ENCODE assay signal across 27 cellular contexts in genomic region chr1:155947741-155948140, GRCh38. TPM values are rescaled to one million over a fixed set of nuclear protein-coding genes. Genes with fewer than 3 reads are reported as not detected.
DNase-seq lines count a peak whose midpoint lies in the region; ATAC-seq and TF ChIP-seq lines count a peak whose summit lies in the region.
"Had no signal": no experiment of that assay in that cellular context is flagged by ENCODE, and none has a peak within 500 bp of the region (broad histone marks: within the 10 kb centered on the region; RNA-seq: fewer than 3 reads in every experiment).

No MANE protein-coding gene starts in this region.

- peaks cover 64% of the 10 kb centered on the region for H3K36me3 Mint-ChIP-seq in T-helper 2 cell treated with Interferon-gamma antibody and Interleukin-4, amounts not matched to agents 5 μg/mL and 100 μg/mL, for 36 hours (ENCODE audit: low read depth)
- peaks cover 58% of the 10 kb centered on the region for H3K36me3 Mint-ChIP-seq in CD8-positive, alpha-beta T cell
- H3K36me3 Mint-ChIP-seq in activated CD8-positive, alpha-beta T cell treated with anti-CD3 and anti-CD28 coated beads, Interleukin-2, amount 10 ng/mL, durations not matched to agents 7 days and 5 days (ENCODE audit: low read depth), result peaks cover 56% of the 10 kb centered on the region
- H3K36me3 Mint-ChIP-seq in natural killer cell treated with Interleukin-12 subunit alpha and Interleukin-12 subunit beta and Interleukin-15 and Interleukin-18, amount 100 ng/mL, for 72 hours, result peaks cover 12% of the 10 kb centered on the region

- H3K4me1 Mint-ChIP-seq in T-helper 2 cell treated with Interferon-gamma antibody and Interleukin-4, amounts not matched to agents 5 μg/mL and 100 μg/mL, for 36 hours (ENCODE audit: low read depth), result peaks cover 20% of the 10 kb centered on the region
- peaks cover 38% of the 10 kb centered on the region for H3K4me1 Mint-ChIP-seq in CD8-positive, alpha-beta T cell (ENCODE audit: low read depth)
- peaks cover 43% of the 10 kb centered on the region for H3K4me1 Mint-ChIP-seq in activated CD8-positive, alpha-beta T cell treated with anti-CD3 and anti-CD28 coated beads, Interleukin-2, amount 10 ng/mL, durations not matched to agents 7 days and 5 days (ENCODE audit: low read depth)
- H3K4me1 Mint-ChIP-seq in natural killer cell treated with Interleukin-12 subunit alpha and Interleukin-12 subunit beta and Interleukin-15 and Interleukin-18, amount 100 ng/mL, for 72 hours (ENCODE audit: low read depth in 2 of 2), result peaks cover 13 to 30% of the 10 kb centered on the region in 2 donors

- no peaks in the 10 kb centered on the region for H3K27me3 Mint-ChIP-seq in T-helper 2 cell treated with Interferon-gamma antibody and Interleukin-4, amounts not matched to agents 5 μg/mL and 100 μg/mL, for 36 hours (ENCODE audit: low read depth)
- no peaks in the 10 kb centered on the region for H3K27me3 Mint-ChIP-seq in CD8-positive, alpha-beta T cell (ENCODE audit: low read depth)
- H3K27me3 Mint-ChIP-seq in activated CD8-positive, alpha-beta T cell treated with anti-CD3 and anti-CD28 coated beads, Interleukin-2, amount 10 ng/mL, durations not matched to agents 7 days and 5 days (ENCODE audit: low read depth), result no peaks in the 10 kb centered on the region
- no peaks in the 10 kb centered on the region for H3K27me3 Mint-ChIP-seq in natural killer cell treated with Interleukin-12 subunit alpha and Interleukin-12 subunit beta and Interleukin-15 and Interleukin-18, amount 100 ng/mL, for 72 hours

- no peaks in the 10 kb centered on the region for H3K9me3 ChIP-seq in CD8-positive, alpha-beta T cell (ENCODE audit: low read length)
- no peaks in the 10 kb centered on the region for H3K9me3 ChIP-seq in prostate gland
- H3K9me3 ChIP-seq: breast epithelium, esophagus squamous epithelium, transverse colon had no signal

- peak overlapping the region; percentile 8 for H3K27ac Mint-ChIP-seq in T-helper 2 cell treated with Interferon-gamma antibody and Interleukin-4, amounts not matched to agents 5 μg/mL and 100 μg/mL, for 36 hours
- peak overlapping the region; percentile 66 for H3K27ac Mint-ChIP-seq in CD8-positive, alpha-beta T cell
- H3K27ac Mint-ChIP-seq in activated CD8-positive, alpha-beta T cell treated with anti-CD3 and anti-CD28 coated beads, Interleukin-2, amount 10 ng/mL, durations not matched to agents 7 days and 5 days, result peak overlapping the region; percentile 49
- peak overlapping the region; percentile 92 to 99 for H3K27ac Mint-ChIP-seq in natural killer cell treated with Interleukin-12 subunit alpha and Interleukin-12 subunit beta and Interleukin-15 and Interleukin-18, amount 100 ng/mL, for 72 hours

- DNase-seq in T-helper 2 cell treated with Interferon-gamma antibody and Interleukin-4, amounts not matched to agents 5 μg/mL and 100 μg/mL, for 36 hours (ENCODE audit: low spot score), result no peak
- DNase-seq in T-helper 2 cell (no peak), erythroblast (lab: John Stamatoyannopoulos, UW) (no peak), prostate gland (ENCODE audit: low spot score) (no peak)
- no peak for DNase-seq in CD8-positive, alpha-beta T cell
- no peak for DNase-seq in activated CD8-positive, alpha-beta T cell treated with anti-CD3 and anti-CD28 coated beads, Interleukin-2, amount 10 ng/mL, durations not matched to agents 7 days and 5 days
- DNase-seq in natural killer cell treated with Interleukin-12 subunit alpha and Interleukin-12 subunit beta and Interleukin-15 and Interleukin-18, amount 100 ng/mL, for 72 hours (ENCODE audit: low spot score), result no peak
- DNase-seq: activated gamma-delta T cell treated with Interleukin-2 at 50 U/mL for 16 hours, esophagus squamous epithelium, KBM-7, NCI-H1092, NCI-H2107, NCI-H526, PC-9, transverse colon had no signal

- no peak for TF ChIP-seq POLR2A in erythroblast (IDR thresholded peaks at IDR 0.05; ENCODE audit: low read length)
- no peak for TF ChIP-seq POLR2A in prostate gland (IDR thresholded peaks at IDR 0.05)

- no peak for ATAC-seq in CD8-positive, alpha-beta T cell
- no peak for ATAC-seq in activated CD8-positive, alpha-beta T cell treated with anti-CD3 and anti-CD28 coated beads, Interleukin-2, amount 10 ng/mL, durations not matched to agents 7 days and 5 days
- no peak for ATAC-seq in natural killer cell treated with Interleukin-12 subunit alpha and Interleukin-12 subunit beta and Interleukin-15 and Interleukin-18, amount 100 ng/mL, for 72 hours
- no peak for ATAC-seq in HG02798 (IDR thresholded peaks at IDR 0.05; ENCODE audit: poor library complexity, unreplicated experiment)

- no peak overlapping the region for H3K27ac ChIP-seq in CD8-positive, alpha-beta T cell (ENCODE audit: low read depth, low read length)
- no peak overlapping the region for H3K27ac ChIP-seq in prostate gland
- H3K27ac ChIP-seq: breast epithelium, C4-2B, PC-9, SK-N-MC had no signal

- no peaks in the 10 kb centered on the region for H3K27me3 ChIP-seq in CD8-positive, alpha-beta T cell (ENCODE audit: insufficient read depth, low read length)
- H3K27me3 ChIP-seq in prostate gland (replicated peaks; ENCODE audit: insufficient read depth), result no peaks in the 10 kb centered on the region
- H3K27me3 ChIP-seq: breast epithelium, dorsolateral prefrontal cortex, esophagus squamous epithelium, transverse colon had no signal

- H3K36me3 ChIP-seq in CD8-positive, alpha-beta T cell (ENCODE audit: insufficient read depth, low read length), result peaks cover 49% of the 10 kb centered on the region
- H3K36me3 ChIP-seq in prostate gland, result peaks cover 7 to 21% of the 10 kb centered on the region in 2 donors

- TF ChIP-seq CTCF in CD8-positive, alpha-beta T cell (IDR thresholded peaks at IDR 0.05), result no peak
- no peak for TF ChIP-seq CTCF in prostate gland (IDR thresholded peaks at IDR 0.05)

- no peak overlapping the region for H3K4me3 Mint-ChIP-seq in T-helper 2 cell treated with Interferon-gamma antibody and Interleukin-4, amounts not matched to agents 5 μg/mL and 100 μg/mL, for 36 hours
- no peak overlapping the region for H3K4me3 Mint-ChIP-seq in CD8-positive, alpha-beta T cell
- no peak overlapping the region for H3K4me3 Mint-ChIP-seq in activated CD8-positive, alpha-beta T cell treated with anti-CD3 and anti-CD28 coated beads, Interleukin-2, amount 10 ng/mL, durations not matched to agents 7 days and 5 days
- no peak overlapping the region for H3K4me3 Mint-ChIP-seq in natural killer cell treated with Interleukin-12 subunit alpha and Interleukin-12 subunit beta and Interleukin-15 and Interleukin-18, amount 100 ng/mL, for 72 hours

- H3K4me1 ChIP-seq in CD8-positive, alpha-beta T cell (ENCODE audit: insufficient read depth, low read length), result peaks cover 31% of the 10 kb centered on the region
- no peaks in the 10 kb centered on the region for H3K4me1 ChIP-seq in prostate gland (replicated peaks)

- POLR2A ChIA-PET in CD8-positive, alpha-beta T cell (lab: Charles Lee), result interaction anchor here (1.0 to 1.2 kb wide), 2 partner anchors 13 to 14 kb away, joined by 3 read pairs; partner anchors contain the start of gene KHDC4
- POLR2A ChIA-PET in activated CD8-positive, alpha-beta T cell treated with anti-CD3 and anti-CD28 coated beads, Interleukin-2, amount 10 ng/mL, durations not matched to agents 7 days and 5 days (lab: Charles Lee), result interaction anchor here (0.6 to 1.3 kb wide), 2 partner anchors 9 to 29 kb away, joined by 3 to 8 read pairs; no protein-coding TSS in a partner anchor

- H3K9me3 Mint-ChIP-seq in T-helper 2 cell treated with Interferon-gamma antibody and Interleukin-4, amounts not matched to agents 5 μg/mL and 100 μg/mL, for 36 hours, result no peaks in the 10 kb centered on the region
- H3K9me3 Mint-ChIP-seq in CD8-positive, alpha-beta T cell, result no peaks in the 10 kb centered on the region
- no peaks in the 10 kb centered on the region for H3K9me3 Mint-ChIP-seq in activated CD8-positive, alpha-beta T cell treated with anti-CD3 and anti-CD28 coated beads, Interleukin-2, amount 10 ng/mL, durations not matched to agents 7 days and 5 days (ENCODE audit: insufficient read depth)
- H3K9me3 Mint-ChIP-seq in natural killer cell treated with Interleukin-12 subunit alpha and Interleukin-12 subunit beta and Interleukin-15 and Interleukin-18, amount 100 ng/mL, for 72 hours, result no peaks in the 10 kb centered on the region

- no peak overlapping the region for H3K4me3 ChIP-seq in CD8-positive, alpha-beta T cell (ENCODE audit: low read depth, low read length)
- H3K4me3 ChIP-seq in prostate gland, result no peak overlapping the region
- H3K4me3 ChIP-seq: breast epithelium, dorsolateral prefrontal cortex, esophagus squamous epithelium, PC-9, SK-N-MC, transverse colon had no signal

- WGBS in prostate gland, result 88% methylated on average over 8 of the region's 8 CpGs

- intact Hi-C loops in CD8-positive, alpha-beta T cell (cut with DNase I, micrococcal nuclease), result no loop called here
- intact Hi-C loops in prostate gland (cut with DNase I), result no loop called here

- CTCF ChIA-PET in CD8-positive, alpha-beta T cell (lab: Charles Lee), result interaction anchor here (1.0 to 1.4 kb wide), 3 partner anchors 12 to 55 kb away, joined by 3 to 4 read pairs (median 3); no protein-coding TSS in a partner anchor
- CTCF ChIA-PET in activated CD8-positive, alpha-beta T cell treated with anti-CD3 and anti-CD28 coated beads, Interleukin-2, amount 10 ng/mL, durations not matched to agents 7 days and 5 days (lab: Charles Lee), result interaction anchor here (1.3 to 2.4 kb wide), 3 partner anchors 9 to 31 kb away, joined by 3 to 9 read pairs (median 4); partner anchors contain the start of gene ARHGEF2

RNA-seq across cellular contexts. Expression of gene RXFP4, which starts 6.3 kb away (rescaled TPM):
- total RNA-seq in CD8-positive, alpha-beta T cell, result not detected
- not detected for total RNA-seq in activated CD8-positive, alpha-beta T cell treated with anti-CD3 and anti-CD28 coated beads, Interleukin-2, amount 10 ng/mL, durations not matched to agents 7 days and 5 days
- total RNA-seq in natural killer cell treated with Interleukin-12 subunit alpha and Interleukin-12 subunit beta and Interleukin-15 and Interleukin-18, amount 100 ng/mL, for 72 hours, result not detected
- not detected for total RNA-seq in prostate gland
- total RNA-seq: A172; activated CD8-positive, alpha-beta memory T cell treated with anti-CD3 and anti-CD28 coated beads for 36 hours; breast epithelium; dorsolateral prefrontal cortex; esophagus squamous epithelium; glomerular endothelial cell; H4; liver; myocyte; PC-9; posterior vena cava had no signal

RNA-seq across cellular contexts. Expression of gene KHDC4, which starts 13.5 kb away (rescaled TPM):
- 10 to 100 TPM; 47.4 to 54.6 TPM for total RNA-seq in CD8-positive, alpha-beta T cell
- 10 to 100 TPM; 64.5 to 68.9 TPM for total RNA-seq in activated CD8-positive, alpha-beta T cell treated with anti-CD3 and anti-CD28 coated beads, Interleukin-2, amount 10 ng/mL, durations not matched to agents 7 days and 5 days
- total RNA-seq in natural killer cell treated with Interleukin-12 subunit alpha and Interleukin-12 subunit beta and Interleukin-15 and Interleukin-18, amount 100 ng/mL, for 72 hours, result 10 to 100 TPM; 47.6 to 96.0 TPM
- total RNA-seq in prostate gland, result 10 to 100 TPM; 49.8 to 66.1 TPM

RNA-seq across cellular contexts. Expression of gene ARHGEF2, which starts 30.6 kb away (rescaled TPM):
- 10 to 100 TPM; 51.6 to 52.3 TPM for total RNA-seq in CD8-positive, alpha-beta T cell
- total RNA-seq in activated CD8-positive, alpha-beta T cell treated with anti-CD3 and anti-CD28 coated beads, Interleukin-2, amount 10 ng/mL, durations not matched to agents 7 days and 5 days, result 100 to 1,000 TPM; 142 to 147 TPM
- 100 to 1,000 TPM; 205 to 234 TPM for total RNA-seq in natural killer cell treated with Interleukin-12 subunit alpha and Interleukin-12 subunit beta and Interleukin-15 and Interleukin-18, amount 100 ng/mL, for 72 hours
- total RNA-seq in prostate gland, result 10 to 100 TPM; 35.8 to 66.2 TPM

RNA-seq across cellular contexts. Expression of gene RIT1, which starts 36.6 kb away (rescaled TPM):
- total RNA-seq in CD8-positive, alpha-beta T cell, result 10 to 100 TPM; 79.6 to 85.0 TPM
- total RNA-seq in activated CD8-positive, alpha-beta T cell treated with anti-CD3 and anti-CD28 coated beads, Interleukin-2, amount 10 ng/mL, durations not matched to agents 7 days and 5 days, result 10 to 100 TPM; 26.0 to 26.4 TPM
- total RNA-seq in natural killer cell treated with Interleukin-12 subunit alpha and Interleukin-12 subunit beta and Interleukin-15 and Interleukin-18, amount 100 ng/mL, for 72 hours, result 10 to 100 TPM; 29.4 to 40.2 TPM
- 10 to 100 TPM; 20.8 to 21.8 TPM for total RNA-seq in prostate gland

Comparison
In these comparisons a context has a peak if more than half of its experiments do, and no peak if none do; other contexts are left out.
1. H3K27ac Mint-ChIP-seq: peak in every context shown above with its lines; median percentile 96 in natural killer cell treated with Interleukin-12 subunit alpha and Interleukin-12 subunit beta and Interleukin-15 and Interleukin-18, amount 100 ng/mL, for 72 hours; 66 in CD8-positive, alpha-beta T cell; 49 in activated CD8-positive, alpha-beta T cell treated with anti-CD3 and anti-CD28 coated beads, Interleukin-2, amount 10 ng/mL, durations not matched to agents 7 days and 5 days; 8 in T-helper 2 cell treated with Interferon-gamma antibody and Interleukin-4, amounts not matched to agents 5 μg/mL and 100 μg/mL, for 36 hours.